Comparison of ENCODE assay signal across 13 cellular contexts in the genomic region with DNA sequence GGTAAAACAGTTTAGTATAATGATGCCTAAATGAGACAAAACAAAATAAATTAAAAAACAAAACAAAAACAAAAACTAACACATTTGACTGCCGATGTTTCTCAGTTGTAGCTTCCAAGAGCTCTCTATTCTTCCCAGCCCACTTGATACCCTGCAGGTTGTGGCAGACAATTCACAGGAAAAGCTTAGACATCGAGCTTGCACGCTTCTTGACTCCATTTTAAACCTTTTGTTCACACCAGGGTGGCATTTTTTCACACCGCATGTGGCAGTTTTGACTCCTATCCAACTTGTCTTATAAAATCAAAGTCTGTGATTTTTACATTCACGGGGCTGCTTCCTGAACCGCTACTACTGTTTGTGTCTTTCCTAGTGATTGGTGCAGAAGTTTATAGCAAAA.
DNase-seq lines count a peak whose midpoint lies in the region; ATAC-seq and TF ChIP-seq lines count a peak whose summit lies in the region.
"Had no signal": no experiment of that assay in that cellular context is flagged by ENCODE, and none has a peak within 500 bp of the region (broad histone marks: within the 10 kb centered on the region; RNA-seq: fewer than 3 reads in every experiment).

No MANE protein-coding gene starts in this region.

- H3K4me3 ChIP-seq in AG10803 (ENCODE audit: low read length) (peak overlapping the region; percentile 10; the same call in 1 of the 2 replicates), SJCRH30 (peak overlapping the region; percentile 24), neuron (ENCODE audit: low read length) (peak overlapping the region; percentile 88)

- H3K27me3 Mint-ChIP-seq in effector memory CD8-positive, alpha-beta T cell: no peaks in the 10 kb centered on the region
- H3K27me3 Mint-ChIP-seq: activated naive CD8-positive, alpha-beta T cell treated with anti-CD3 and anti-CD28 coated beads, Interleukin-2, amount 10 ng/mL, durations not matched to agents 7 days and 5 days had no signal

- H3K36me3 Mint-ChIP-seq in effector memory CD8-positive, alpha-beta T cell (ENCODE audit: insufficient read depth): no peaks in the 10 kb centered on the region
- H3K36me3 Mint-ChIP-seq: activated naive CD8-positive, alpha-beta T cell treated with anti-CD3 and anti-CD28 coated beads, Interleukin-2, amount 10 ng/mL, durations not matched to agents 7 days and 5 days; stimulated activated effector memory CD8-positive, alpha-beta T cell treated with anti-CD3 and anti-CD28 coated beads, Interleukin-12 subunit alpha, Interleukin-12 subunit beta, amount 100 ng/mL, for 72 hours had no signal

- ATAC-seq in effector memory CD8-positive, alpha-beta T cell (replicated peaks): no peak
- no peak for ATAC-seq in GM18868 (IDR thresholded peaks at IDR 0.05; ENCODE audit: unreplicated experiment)
- ATAC-seq: sciatic nerve; stimulated activated effector memory CD8-positive, alpha-beta T cell treated with anti-CD3 and anti-CD28 coated beads, Interleukin-12 subunit alpha, Interleukin-12 subunit beta, amount 100 ng/mL, for 72 hours had no signal

- H3K4me1 ChIP-seq in SJCRH30 (peaks cover 30% of the 10 kb centered on the region), neuron (ENCODE audit: insufficient read depth, low read length) (peaks cover 45% of the 10 kb centered on the region)

- H2AFZ ChIP-seq in neuron (ENCODE audit: low read depth, low read length): no peak overlapping the region

- no peak overlapping the region for H3K4me3 Mint-ChIP-seq in effector memory CD8-positive, alpha-beta T cell
- H3K4me3 Mint-ChIP-seq: activated naive CD8-positive, alpha-beta T cell treated with anti-CD3 and anti-CD28 coated beads, Interleukin-2, amount 10 ng/mL, durations not matched to agents 7 days and 5 days; stimulated activated effector memory CD8-positive, alpha-beta T cell treated with anti-CD3 and anti-CD28 coated beads, Interleukin-12 subunit alpha, Interleukin-12 subunit beta, amount 100 ng/mL, for 72 hours had no signal

- H3K36me3 ChIP-seq in SJCRH30 (no peaks in the 10 kb centered on the region), neuron (ENCODE audit: insufficient read depth, low read length) (peaks cover under 1% of the 10 kb centered on the region)

- no peaks in the 10 kb centered on the region for H3K27me3 ChIP-seq in SJCRH30
- H3K27me3 ChIP-seq in neuron (ENCODE audit: insufficient read depth, low read length): no peaks in the 10 kb centered on the region

- DNase-seq in AG10803 (ENCODE audit: low read depth) (peak; percentile 5), SJCRH30 (peak; percentile 31 to 66), fibroblast of peridontal ligament (ENCODE audit: extremely low read depth) (peak; percentile 10), hepatic stellate cell (ENCODE audit: low spot score) (no peak), epidermal melanocyte (ENCODE audit: insufficient read length, low spot score) (no peak)
- no peak for DNase-seq in effector memory CD8-positive, alpha-beta T cell
- DNase-seq: activated CD4-positive, alpha-beta T cell treated with anti-CD3 and anti-CD28 coated beads for 1 hour; activated naive CD8-positive, alpha-beta T cell treated with anti-CD3 and anti-CD28 coated beads, Interleukin-2, amount 10 ng/mL, durations not matched to agents 7 days and 5 days; Kasumi-1 had no signal

- no peak for TF ChIP-seq CTCF in AG10803 (conservative IDR thresholded peaks at IDR 0.05; ENCODE audit: low read length)

- no peak overlapping the region for H3K27ac Mint-ChIP-seq in effector memory CD8-positive, alpha-beta T cell
- H3K27ac Mint-ChIP-seq: activated naive CD8-positive, alpha-beta T cell treated with anti-CD3 and anti-CD28 coated beads, Interleukin-2, amount 10 ng/mL, durations not matched to agents 7 days and 5 days; stimulated activated effector memory CD8-positive, alpha-beta T cell treated with anti-CD3 and anti-CD28 coated beads, Interleukin-12 subunit alpha, Interleukin-12 subunit beta, amount 100 ng/mL, for 72 hours had no signal

- peaks cover 0 to 9% of the 10 kb centered on the region in 2 donors for H3K9me3 Mint-ChIP-seq in effector memory CD8-positive, alpha-beta T cell
- H3K9me3 Mint-ChIP-seq: activated naive CD8-positive, alpha-beta T cell treated with anti-CD3 and anti-CD28 coated beads, Interleukin-2, amount 10 ng/mL, durations not matched to agents 7 days and 5 days; stimulated activated effector memory CD8-positive, alpha-beta T cell treated with anti-CD3 and anti-CD28 coated beads, Interleukin-12 subunit alpha, Interleukin-12 subunit beta, amount 100 ng/mL, for 72 hours had no signal

- H3K4me1 Mint-ChIP-seq in effector memory CD8-positive, alpha-beta T cell (ENCODE audit: low read depth in 2 of 2): no peaks in the 10 kb centered on the region
- H3K4me1 Mint-ChIP-seq: activated naive CD8-positive, alpha-beta T cell treated with anti-CD3 and anti-CD28 coated beads, Interleukin-2, amount 10 ng/mL, durations not matched to agents 7 days and 5 days; stimulated activated effector memory CD8-positive, alpha-beta T cell treated with anti-CD3 and anti-CD28 coated beads, Interleukin-12 subunit alpha, Interleukin-12 subunit beta, amount 100 ng/mL, for 72 hours had no signal

- H3K27ac ChIP-seq in SJCRH30: peak overlapping the region; percentile 35

- H3K9me3 ChIP-seq in SJCRH30 (replicated peaks) (no peaks in the 10 kb centered on the region; the same call in 1 of the 2 replicates), neuron (ENCODE audit: low read length) (no peaks in the 10 kb centered on the region)

Comparison
In these comparisons a context has a peak if more than half of its experiments do, and no peak if none do; other contexts are left out.
1. DNase-seq: peak in AG10803 (single experiment), SJCRH30 (2 of 2) and fibroblast of peridontal ligament (single experiment); none in hepatic stellate cell (single experiment), effector memory CD8-positive, alpha-beta T cell (0 of 3) and epidermal melanocyte (single experiment).
2. H3K4me3 ChIP-seq: peak in every context shown above with its lines; median percentile 88 in neuron; 24 in SJCRH30; 10 in AG10803.